Comparison of ENCODE assay signal across 1 cellular context in genomic region chr11:102452461-102453285, GRCh38.
TF ChIP-seq lines count a peak whose summit lies in the region.

Gene TMEM123, minus strand, starts transcription at chr11:102452765. Its CDS starts 142 bp downstream, at chr11:102452623.

TF ChIP-seq in K562, 482 proteins besides CTCF, POLR2A, EP300 and RAD21 (continued from another document and continues in another):
- TF ChIP-seq ZBTB5 (IDR thresholded peaks at IDR 0.05) (no peak), ASH1L (IDR thresholded peaks at IDR 0.05; ENCODE audit: borderline replicate concordance, low read depth, partially characterized antibody) (no peak), CHD4 (IDR thresholded peaks at IDR 0.05; ENCODE audit: insufficient read depth, insufficient replicate concordance, low read depth, low read length, poor library complexity, severe bottlenecking) (no peak), RUNX1 (IDR thresholded peaks at IDR 0.05; ENCODE audit: low read depth) (no peak), ILF3 (IDR thresholded peaks at IDR 0.05; ENCODE audit: borderline replicate concordance) (no peak), THRAP3 (IDR thresholded peaks at IDR 0.05; ENCODE audit: borderline replicate concordance) (no peak), TFE3 (CRISPR knock-in tag; IDR thresholded peaks at IDR 0.05) (no peak), ZNF395 (CRISPR knock-in tag; IDR thresholded peaks at IDR 0.05) (peak; percentile 42; the same call in 1 of the 2 replicates), SMAD1 (IDR thresholded peaks at IDR 0.05; ENCODE audit: low read depth, low read length, partially characterized antibody) (no peak), ZNF124 (CRISPR knock-in tag; IDR thresholded peaks at IDR 0.05) (no peak), ATF4 (CRISPR knock-in tag; IDR thresholded peaks at IDR 0.05) (no peak), FOXP4 (CRISPR knock-in tag; IDR thresholded peaks at IDR 0.05; ENCODE audit: borderline replicate concordance) (no peak; the same call in 1 of the 2 replicates), PHF8 (IDR thresholded peaks at IDR 0.05; ENCODE audit: borderline replicate concordance, low read length) (peak; percentile 85; the same call in 1 of the 2 replicates), POLR2AphosphoS5 (IDR thresholded peaks at IDR 0.05; ENCODE audit: control insufficient read depth, insufficient read depth, low read depth, low read length) (peak; percentile 57), CREB1 (IDR thresholded peaks at IDR 0.05) (no peak), CREB1 (CRISPR knock-in tag; IDR thresholded peaks at IDR 0.05) (peak; percentile 31; the same call in 1 of the 2 replicates), CHAMP1 (IDR thresholded peaks at IDR 0.05) (no peak), ZNF583 (CRISPR knock-in tag; IDR thresholded peaks at IDR 0.05) (no peak), RBM15 (IDR thresholded peaks at IDR 0.05; ENCODE audit: insufficient read depth, low read length) (no peak), ZNF780A (CRISPR knock-in tag; IDR thresholded peaks at IDR 0.05) (no peak), MEF2D (tag; conservative IDR thresholded peaks at IDR 0.05; ENCODE audit: low read depth) (no peak), ZNF24 (IDR thresholded peaks at IDR 0.05) (no peak), MEF2A (IDR thresholded peaks at IDR 0.05; ENCODE audit: control insufficient read depth, low read depth, low read length) (no peak), MCM3 (IDR thresholded peaks at IDR 0.05) (no peak), HDAC3 (IDR thresholded peaks at IDR 0.05; ENCODE audit: borderline replicate concordance, partially characterized antibody) (no peak), ZNF384 (IDR thresholded peaks at IDR 0.05; ENCODE audit: low read depth, low read length) (no peak), BCOR (IDR thresholded peaks at IDR 0.05) (0 out of 2 replicates have a peak, but pooled peaks have one; percentile 2), VEZF1 (CRISPR knock-in tag; IDR thresholded peaks at IDR 0.05) (peak; percentile 82), ZNF444 (CRISPR knock-in tag; IDR thresholded peaks at IDR 0.05) (no peak), FOXK1 (CRISPR knock-in tag; IDR thresholded peaks at IDR 0.05; ENCODE audit: borderline replicate concordance) (no peak), HMGN3 (IDR thresholded peaks at IDR 0.05; ENCODE audit: borderline replicate concordance, extremely low read depth, insufficient read length, low read depth, low read length) (no peak), PHTF2 (CRISPR knock-in tag; IDR thresholded peaks at IDR 0.05) (no peak), OTX1 (CRISPR knock-in tag; IDR thresholded peaks at IDR 0.05) (no peak), YY1 (IDR thresholded peaks at IDR 0.05; ENCODE audit: borderline replicate concordance in 1 of 3, control insufficient read depth in 1 of 3, extremely low read depth in 1 of 3, insufficient read depth in 3 of 3, insufficient read length in 1 of 3, insufficient replicate concordance in 2 of 3, low read depth in 1 of 3, low read length in 2 of 3) (peak in 2 of 3 experiments; percentile 48 to 67), ZFX (CRISPR knock-in tag; IDR thresholded peaks at IDR 0.05) (peak; percentile 68), FOXO4 (CRISPR knock-in tag; IDR thresholded peaks at IDR 0.05) (no peak), CAMTA2 (CRISPR knock-in tag; conservative IDR thresholded peaks at IDR 0.05) (no peak), U2AF1 (optimal IDR thresholded peaks at IDR 0.05; ENCODE audit: low read depth, low read length) (peak; percentile 23), NEUROD1 (IDR thresholded peaks at IDR 0.05; ENCODE audit: borderline replicate concordance, low read depth, low read length, partially characterized antibody) (no peak), HNRNPLL (IDR thresholded peaks at IDR 0.05; ENCODE audit: low read depth, low read length, poor library complexity, severe bottlenecking) (peak; percentile 89), ZNF707 (CRISPR knock-in tag; conservative IDR thresholded peaks at IDR 0.05) (no peak), E2F1 (CRISPR knock-in tag; IDR thresholded peaks at IDR 0.05) (no peak), HMG20A (CRISPR knock-in tag; conservative IDR thresholded peaks at IDR 0.05) (no peak), SRSF7 (optimal IDR thresholded peaks at IDR 0.05; ENCODE audit: low read depth, low read length) (no peak), KAT7 (CRISPR knock-in tag; IDR thresholded peaks at IDR 0.05; ENCODE audit: borderline replicate concordance) (peak; percentile 89), AFF4 (CRISPR knock-in tag; IDR thresholded peaks at IDR 0.05) (peak; percentile 88; the same call in 1 of the 2 replicates), E2F3 (CRISPR knock-in tag; IDR thresholded peaks at IDR 0.05) (no peak)
